In the genomic region with DNA sequence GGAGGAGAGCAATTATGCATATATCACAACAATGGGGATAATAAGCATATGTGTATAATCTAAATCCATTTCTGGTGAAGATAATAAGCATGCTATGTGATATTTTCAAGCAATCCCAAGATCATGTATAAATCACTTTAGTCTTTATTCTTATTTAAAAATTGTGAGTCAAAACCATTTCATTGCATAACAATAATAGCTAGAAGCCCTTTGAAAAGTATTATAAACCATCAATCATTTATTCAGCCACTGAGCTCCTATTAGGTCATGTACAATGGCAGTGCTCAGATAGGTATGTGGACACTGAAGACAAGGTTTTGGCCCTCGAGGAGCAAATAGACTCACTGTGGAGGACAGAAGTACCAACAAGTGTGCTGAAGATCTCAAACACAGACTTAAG, we compare ENCODE assay signal across 22 cellular contexts.
"Had no signal": no experiment of that assay in that cellular context is flagged by ENCODE, and none has a peak within 500 bp of the region (broad histone marks: within the 10 kb centered on the region; RNA-seq: fewer than 3 reads in every experiment).

No MANE protein-coding gene starts in this region.

- H3K36me3 ChIP-seq: colonic mucosa, esophagus muscularis mucosa, esophagus squamous epithelium, gastrocnemius medialis, gastroesophageal sphincter, heart left ventricle, heart right ventricle had no signal

- H3K4me1 ChIP-seq: esophagus muscularis mucosa, esophagus squamous epithelium, foreskin keratinocyte, gastrocnemius medialis, gastroesophageal sphincter, heart left ventricle, heart right ventricle had no signal

- H3K27me3 ChIP-seq: colonic mucosa, gastrocnemius medialis had no signal

- H3K9me3 ChIP-seq: colonic mucosa, esophagus squamous epithelium, gastrocnemius medialis had no signal

- H3K4me3 ChIP-seq: colonic mucosa, coronary artery, dorsolateral prefrontal cortex, esophagus muscularis mucosa, esophagus squamous epithelium, gastrocnemius medialis, gastroesophageal sphincter, heart left ventricle, heart right ventricle had no signal

- DNase-seq: colonic mucosa; cortex of kidney; dermis blood vessel endothelial cell; dorsolateral prefrontal cortex; effector CD4-positive, alpha-beta T cell; effector CD8-positive, alpha-beta T cell; effector memory CD4-positive, alpha-beta T cell; effector memory CD8-positive, alpha-beta T cell; endodermal cell; erythroblast; esophagus squamous epithelium; foreskin fibroblast; foreskin keratinocyte; foreskin melanocyte; gastrocnemius medialis; glutamatergic neuron; head of caudate nucleus; heart left ventricle; heart right ventricle had no signal
